Comparison of ENCODE assay signal across 17 cellular contexts in genomic region chr7:107152011-107152410, GRCh38. TPM values are rescaled to one million over a fixed set of nuclear protein-coding genes. Genes with fewer than 3 reads are reported as not detected.
DNase-seq lines count a peak whose midpoint lies in the region; ATAC-seq, FAIRE-seq and TF ChIP-seq lines count a peak whose summit lies in the region.
"Had no signal": no experiment of that assay in that cellular context is flagged by ENCODE, and none has a peak within 500 bp of the region (broad histone marks: within the 10 kb centered on the region; RNA-seq: fewer than 3 reads in every experiment).

No MANE protein-coding gene starts in this region.

- no peak for TF ChIP-seq CTCF in cardiac fibroblast (IDR thresholded peaks at IDR 0.05; ENCODE audit: low read depth, low read length)

- ATAC-seq in HG03196 (IDR thresholded peaks at IDR 0.05; ENCODE audit: unreplicated experiment) (no peak), HG03159 (IDR thresholded peaks at IDR 0.05; ENCODE audit: unreplicated experiment) (no peak)
- ATAC-seq: lower lobe of right lung, T-cell had no signal

- no peak for FAIRE-seq in GM12891 (lab: Jason Lieb, UNC)

- DNase-seq in ELR (ENCODE audit: low read depth) (peak; percentile 61), NCI-H226 (peak; percentile 26), cardiac fibroblast (ENCODE audit: low read depth in 2 of 2) (peak; percentile 41 to 51), myocyte (ENCODE audit: low read depth) (peak; percentile 22), GM12891 (ENCODE audit: insufficient read length, low spot score) (no peak), NCI-H774 (lab: John Stamatoyannopoulos, UW) (no peak)
- DNase-seq: activated T-cell treated with anti-CD3 and anti-CD28 coated beads, Interleukin-2, amount 50 U/mL, for 72 hours; aorta; CD4-positive, alpha-beta memory T cell; effector CD4-positive, alpha-beta T cell; hypothalamus; lower lobe of right lung; NCI-H1930; T-cell had no signal

- H3K4me3 ChIP-seq in cardiac fibroblast (replicated peaks in 1 of 2; ENCODE audit: low read depth in 2 of 2, low read length in 2 of 2), result no peak overlapping the region
- H3K4me3 ChIP-seq: lower lobe of right lung, neural progenitor cell had no signal

- no peak for TF ChIP-seq POLR2A in GM12891 (IDR thresholded peaks at IDR 0.05; ENCODE audit: low read depth, low read length)

TF ChIP-seq in GM12891, 5 proteins besides CTCF, POLR2A, EP300 and RAD21:
- TF ChIP-seq SPI1 (IDR thresholded peaks at IDR 0.05; ENCODE audit: low read depth, low read length) (no peak), POLR2AphosphoS5 (IDR thresholded peaks at IDR 0.05; ENCODE audit: low read depth, low read length) (no peak), TAF1 (IDR thresholded peaks at IDR 0.05; ENCODE audit: low read depth, low read length) (no peak), POU2F2 (IDR thresholded peaks at IDR 0.05; ENCODE audit: low read depth, low read length) (no peak), PAX5 (IDR thresholded peaks at IDR 0.05; ENCODE audit: insufficient read depth, low read length, severe bottlenecking) (no peak)

RNA-seq across cellular contexts. Expression of gene HBP1, which starts 16.8 kb away (rescaled TPM):
- 95.7 and 122 TPM in 2 replicates for total RNA-seq in myocyte
- 54.7 TPM for polyA plus RNA-seq in myocyte (2012)
- 9.1 TPM for polyA plus RNA-seq in GM12891 (2012; ENCODE audit: low read depth, missing spikeins)

Comparison
In these comparisons a context has a peak if more than half of its experiments do, and no peak if none do; other contexts are left out.
1. DNase-seq: peak in ELR (single experiment), NCI-H226 (single experiment), cardiac fibroblast (2 of 2) and myocyte (single experiment); none in GM12891 (single experiment) and NCI-H774 (single experiment).